In the genomic region with DNA sequence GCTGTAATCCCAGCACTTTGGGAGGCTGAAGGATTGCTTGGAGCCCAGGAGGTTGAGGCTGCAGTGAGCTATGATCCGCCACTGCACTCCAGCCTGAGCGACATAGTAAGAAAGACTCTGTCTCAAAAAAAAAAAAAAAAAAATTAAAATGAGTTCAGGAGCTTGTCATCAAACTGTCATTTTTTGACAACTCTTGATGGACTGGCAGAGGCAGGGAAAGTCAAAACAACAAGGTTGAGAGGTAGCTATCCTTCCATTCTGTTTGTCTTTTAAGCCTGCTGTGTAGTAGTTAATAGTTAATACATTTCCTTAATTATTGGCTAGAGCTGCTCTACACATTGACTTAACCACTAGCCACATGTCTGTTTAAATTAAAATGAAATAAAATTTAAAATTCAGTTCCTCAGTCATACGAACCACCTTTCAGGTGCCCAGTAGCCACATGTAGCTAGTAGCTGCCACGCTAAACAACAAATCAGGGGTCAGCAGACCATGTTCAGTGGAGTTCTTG, we compare ENCODE assay signal across 24 cellular contexts. TPM values are rescaled to one million over a fixed set of nuclear protein-coding genes. Genes with fewer than 3 reads are reported as not detected.
"Had no signal": no experiment of that assay in that cellular context is flagged by ENCODE, and none has a peak within 500 bp of the region (broad histone marks: within the 10 kb centered on the region; RNA-seq: fewer than 3 reads in every experiment).

No MANE protein-coding gene starts in this region.

- H3K27me3 Mint-ChIP-seq: brain had no signal

- H3K4me1 ChIP-seq: Peyer's patch had no signal

- H3K9me3 ChIP-seq: Peyer's patch had no signal

- H3K4me3 Mint-ChIP-seq: activated B cell treated with CpG ODN at 0.5 μM for 24 hours; activated CD4-positive, alpha-beta T cell treated with anti-CD3 and anti-CD28 coated beads, Interleukin-2, amount 10 ng/mL, durations not matched to agents 24 days and 14 days; activated naive CD8-positive, alpha-beta T cell; activated T-cell treated with anti-CD3 and anti-CD28 coated beads, Interleukin-2, amount 50 U/mL, for 4 hours; brain; T-helper 1 cell treated with Interleukin-12 subunit alpha and Interleukin-12 subunit beta and Interleukin-4 antibody, amounts not matched to agents 30 μg/mL and 1 μg/mL, for 36 hours had no signal

- ATAC-seq: activated T-cell treated with anti-CD3 and anti-CD28 coated beads, Interleukin-2, amount 50 U/mL, for 4 hours had no signal

- DNase-seq: activated B cell treated with CpG ODN at 0.5 μM for 24 hours; activated CD4-positive, alpha-beta T cell treated with anti-CD3 and anti-CD28 coated beads for 1 hour; activated CD4-positive, alpha-beta T cell treated with anti-CD3 and anti-CD28 coated beads, Interleukin-2, amount 10 ng/mL, durations not matched to agents 24 days and 14 days; activated CD4-positive, alpha-beta T cell treated with anti-CD3 and anti-CD28 coated beads, Interleukin-2, amount 50 U/mL, for 48 hours; activated CD8-positive, alpha-beta memory T cell treated with anti-CD3 and anti-CD28 coated beads for 24 hours; activated effector memory CD4-positive, alpha-beta T cell treated with anti-CD3 and anti-CD28 coated beads, Interleukin-2, amount 50 U/mL, for 16 hours; activated naive CD4-positive, alpha-beta T cell treated with Interleukin-2 at 50 U/mL for 16 hours; activated T-cell treated with anti-CD3 and anti-CD28 coated beads, Interleukin-2, amount 50 U/mL, for 4 hours; amygdala; Kasumi-1; KBM-7; NCI-H1105 treated with DMSO at 0.1 percent for 48 hours; NCI-H1436 treated with DMSO at 0.1 percent for 48 hours; NCI-H187; NCI-H2081; NCI-H510A treated with DMSO at 0.1 percent for 48 hours; NCI-H69; Peyer's patch; SHP77; T-helper 9 cell had no signal

- H3K9me3 Mint-ChIP-seq: activated B cell treated with CpG ODN at 0.5 μM for 24 hours; activated CD4-positive, alpha-beta T cell treated with anti-CD3 and anti-CD28 coated beads, Interleukin-2, amount 10 ng/mL, durations not matched to agents 24 days and 14 days; activated T-cell treated with anti-CD3 and anti-CD28 coated beads, Interleukin-2, amount 50 U/mL, for 4 hours; T-helper 1 cell treated with Interleukin-12 subunit alpha and Interleukin-12 subunit beta and Interleukin-4 antibody, amounts not matched to agents 30 μg/mL and 1 μg/mL, for 36 hours had no signal

- H3K36me3 ChIP-seq: Peyer's patch had no signal

- H3K4me1 Mint-ChIP-seq: activated B cell treated with CpG ODN at 0.5 μM for 24 hours; activated CD4-positive, alpha-beta T cell treated with anti-CD3 and anti-CD28 coated beads, Interleukin-2, amount 10 ng/mL, durations not matched to agents 24 days and 14 days had no signal

- H3K36me3 Mint-ChIP-seq: activated naive CD8-positive, alpha-beta T cell had no signal

- H3K4me3 ChIP-seq: Peyer's patch had no signal

- H3K27me3 ChIP-seq: Peyer's patch had no signal

- H3K27ac ChIP-seq: Peyer's patch had no signal

- H3K27ac Mint-ChIP-seq: activated B cell treated with CpG ODN at 0.5 μM for 24 hours; activated CD4-positive, alpha-beta T cell treated with anti-CD3 and anti-CD28 coated beads, Interleukin-2, amount 10 ng/mL, durations not matched to agents 24 days and 14 days; activated naive CD8-positive, alpha-beta T cell; T-helper 1 cell treated with Interleukin-12 subunit alpha and Interleukin-12 subunit beta and Interleukin-4 antibody, amounts not matched to agents 30 μg/mL and 1 μg/mL, for 36 hours had no signal

RNA-seq across cellular contexts. Expression of a gene that starts 22.7 kb away (rescaled TPM):
- total RNA-seq: activated B cell treated with CpG ODN at 0.5 μM for 24 hours; activated CD4-positive, alpha-beta T cell treated with anti-CD3 and anti-CD28 coated beads, Interleukin-2, amount 10 ng/mL, durations not matched to agents 24 days and 14 days; activated T-cell treated with anti-CD3 and anti-CD28 coated beads, Interleukin-2, amount 50 U/mL, for 4 hours; SK-MEL-5 had no signal
